In the genomic region with DNA sequence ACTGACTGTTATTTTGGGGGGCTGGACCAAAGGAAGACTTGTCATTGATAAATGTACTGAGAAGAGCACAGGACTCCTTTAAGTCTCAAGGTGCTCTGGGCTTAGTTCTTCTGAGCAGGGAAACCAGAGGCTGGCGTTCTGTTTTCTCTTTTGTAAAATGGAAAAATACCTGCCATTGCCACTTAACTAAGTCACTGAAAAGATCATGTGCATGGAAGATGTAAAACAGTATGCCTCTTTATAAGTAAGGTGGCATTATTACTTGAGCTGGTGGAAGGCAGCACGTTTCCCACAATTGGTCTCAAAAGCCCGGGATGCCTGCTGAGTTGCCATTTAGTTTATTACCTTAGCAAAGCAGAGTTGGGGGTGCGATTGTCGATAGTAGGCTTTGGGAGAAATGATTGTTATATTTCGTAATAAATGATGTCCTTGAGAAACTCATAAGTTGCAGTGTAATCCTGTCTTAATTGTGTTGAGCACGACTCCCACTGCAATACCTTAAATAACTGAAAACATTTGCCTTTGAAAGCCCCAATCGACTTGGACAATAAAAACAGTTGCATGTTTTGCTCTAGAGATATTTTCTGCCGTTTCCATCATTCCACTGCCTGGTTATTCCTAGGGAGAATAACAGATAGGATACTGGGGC, we compare ENCODE assay signal across 1 cellular context.
TF ChIP-seq lines count a peak whose summit lies in the region.

No MANE protein-coding gene starts in this region.

TF ChIP-seq in GM12878, 131 proteins besides CTCF, POLR2A, EP300 and RAD21 (continued from another document):
- 0 out of 2 replicates have a peak, but pooled peaks have one; percentile 26 for TF ChIP-seq HDAC2 (IDR thresholded peaks at IDR 0.05)
- no peak for TF ChIP-seq RUNX3 (IDR thresholded peaks at IDR 0.05; ENCODE audit: low read length)
- TF ChIP-seq, protein P1, sequence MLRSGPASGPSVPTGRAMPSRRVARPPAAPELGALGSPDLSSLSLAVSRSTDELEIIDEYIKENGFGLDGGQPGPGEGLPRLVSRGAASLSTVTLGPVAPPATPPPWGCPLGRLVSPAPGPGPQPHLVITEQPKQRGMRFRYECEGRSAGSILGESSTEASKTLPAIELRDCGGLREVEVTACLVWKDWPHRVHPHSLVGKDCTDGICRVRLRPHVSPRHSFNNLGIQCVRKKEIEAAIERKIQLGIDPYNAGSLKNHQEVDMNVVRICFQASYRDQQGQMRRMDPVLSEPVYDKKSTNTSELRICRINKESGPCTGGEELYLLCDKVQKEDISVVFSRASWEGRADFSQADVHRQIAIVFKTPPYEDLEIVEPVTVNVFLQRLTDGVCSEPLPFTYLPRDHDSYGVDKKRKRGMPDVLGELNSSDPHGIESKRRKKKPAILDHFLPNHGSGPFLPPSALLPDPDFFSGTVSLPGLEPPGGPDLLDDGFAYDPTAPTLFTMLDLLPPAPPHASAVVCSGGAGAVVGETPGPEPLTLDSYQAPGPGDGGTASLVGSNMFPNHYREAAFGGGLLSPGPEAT (IDR thresholded peaks at IDR 0.05; ENCODE audit: low read depth), result no peak; the same call in 1 of the 2 replicates
- TF ChIP-seq NFIC (IDR thresholded peaks at IDR 0.05; ENCODE audit: low read depth, low read length), result no peak
- TF ChIP-seq STAT3 (IDR thresholded peaks at IDR 0.05; ENCODE audit: low read depth, low read length), result no peak
- TF ChIP-seq SRF (IDR thresholded peaks at IDR 0.05; ENCODE audit: low read depth in 2 of 2, low read length in 2 of 2), result no peak
- no peak for TF ChIP-seq KAT2A (conservative IDR thresholded peaks at IDR 0.05; ENCODE audit: control insufficient read depth, low read depth, low read length)
- TF ChIP-seq MXI1 (IDR thresholded peaks at IDR 0.05; ENCODE audit: low read depth, low read length), result peak; percentile 1; the same call in 1 of the 2 replicates
TF ChIP-seq in GM12878: peak in this region for 2.
